In the genomic region with DNA sequence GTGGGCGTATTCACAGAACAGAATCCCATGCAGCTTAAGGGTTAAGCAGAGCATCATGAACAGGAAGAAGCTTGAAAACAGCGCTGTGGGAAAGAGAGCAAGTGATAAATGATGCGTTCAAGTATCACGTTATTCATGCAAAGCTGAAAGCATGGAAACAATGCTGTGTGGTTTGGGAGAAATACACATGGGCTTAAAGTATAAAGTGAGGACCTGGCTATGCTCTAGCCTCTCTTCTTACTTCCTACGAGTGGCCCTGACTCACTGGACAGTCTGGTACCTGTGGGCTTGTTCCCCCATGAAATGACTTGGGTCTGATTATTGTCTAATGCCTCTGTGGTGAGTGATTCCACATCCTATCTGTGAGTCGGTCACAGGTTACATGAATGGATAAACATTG, we compare ENCODE assay signal across 21 cellular contexts. TPM values are rescaled to one million over a fixed set of nuclear protein-coding genes. Genes with fewer than 3 reads are reported as not detected.
DNase-seq lines count a peak whose midpoint lies in the region; ATAC-seq and TF ChIP-seq lines count a peak whose summit lies in the region.
"Had no signal": no experiment of that assay in that cellular context is flagged by ENCODE, and none has a peak within 500 bp of the region (broad histone marks: within the 10 kb centered on the region; RNA-seq: fewer than 3 reads in every experiment).

No MANE protein-coding gene starts in this region.

- CTCF ChIA-PET in activated CD8-positive, alpha-beta T cell treated with anti-CD3 and anti-CD28 coated beads for 36 hours (lab: Charles Lee), result no interaction called here

- intact Hi-C loops in activated CD8-positive, alpha-beta T cell treated with anti-CD3 and anti-CD28 coated beads for 36 hours (cut with micrococcal nuclease), result no loop called here

- H3K27me3 ChIP-seq in BLaER1 treated with 17β-estradiol and CSF1 and Interleukin-3, amounts not matched to agents 10 nM and 100 nM, result no peaks in the 10 kb centered on the region
- H3K27me3 ChIP-seq in adipocyte (replicated peaks; ENCODE audit: control insufficient read depth, insufficient read depth, low read length), result peaks cover 17% of the 10 kb centered on the region

- peaks cover 0 to 34% (median 28%) of the 10 kb centered on the region in 10 experiments; a peak in 16 of 20 replicates for H3K4me1 ChIP-seq in BLaER1 treated with 17β-estradiol and CSF1 and Interleukin-3, amounts not matched to agents 10 nM and 100 nM
- H3K4me1 ChIP-seq in adipocyte (ENCODE audit: control insufficient read depth, insufficient read depth, low read length), result peaks cover 15% of the 10 kb centered on the region
- H3K4me1 ChIP-seq: parathyroid adenoma had no signal

- DNase-seq in HS-5 (ENCODE audit: low read depth) (peak; percentile 10), adipocyte (ENCODE audit: low read depth) (peak; percentile 21), kidney tubule cell (ENCODE audit: low spot score) (peak; percentile 94), DMS153 (lab: John Stamatoyannopoulos, UW) (no peak), NCI-H1092 treated with DMSO at 0.1 percent for 48 hours (lab: John Stamatoyannopoulos, UW) (no peak)
- DNase-seq in stimulated activated naive CD4-positive, alpha-beta T cell (lab: John Stamatoyannopoulos, UW), result no peak
- no peak for DNase-seq in activated CD8-positive, alpha-beta T cell treated with anti-CD3 and anti-CD28 coated beads for 36 hours
- DNase-seq: activated CD4-positive, alpha-beta T cell treated with anti-CD3 and anti-CD28 coated beads, Interleukin-2, amount 50 U/mL, for 48 hours; activated T-cell treated with anti-CD3 and anti-CD28 coated beads, Interleukin-2, amount 50 U/mL, for 4 hours; effector memory CD8-positive, alpha-beta T cell; left lung; NCI-H1436; spleen; trophoblast cell had no signal

- H3K4me3 Mint-ChIP-seq in activated CD8-positive, alpha-beta T cell treated with anti-CD3 and anti-CD28 coated beads for 36 hours, result no peak overlapping the region
- H3K4me3 Mint-ChIP-seq: activated naive CD8-positive, alpha-beta T cell; activated T-cell treated with anti-CD3 and anti-CD28 coated beads, Interleukin-2, amount 50 U/mL, for 4 hours; CD14-positive monocyte; effector memory CD8-positive, alpha-beta T cell; stimulated activated memory B cell treated with anti-CD40 and anti-IgM and Interleukin-4, amounts not matched to agents 10 μg/mL and 1 μg/mL and 100 μg/mL, for 72 hours had no signal

- H3K27ac Mint-ChIP-seq in activated CD8-positive, alpha-beta T cell treated with anti-CD3 and anti-CD28 coated beads for 36 hours, result no peak overlapping the region
- H3K27ac Mint-ChIP-seq: activated naive CD8-positive, alpha-beta T cell; CD14-positive monocyte; effector memory CD8-positive, alpha-beta T cell; stimulated activated memory B cell treated with anti-CD40 and anti-IgM and Interleukin-4, amounts not matched to agents 10 μg/mL and 1 μg/mL and 100 μg/mL, for 72 hours had no signal

- ATAC-seq in activated CD8-positive, alpha-beta T cell treated with anti-CD3 and anti-CD28 coated beads for 36 hours, result no peak
- ATAC-seq: activated T-cell treated with anti-CD3 and anti-CD28 coated beads, Interleukin-2, amount 50 U/mL, for 4 hours; effector memory CD8-positive, alpha-beta T cell; K562; left lung; Panc1; stimulated activated memory B cell treated with anti-CD40 and anti-IgM and Interleukin-4, amounts not matched to agents 10 μg/mL and 1 μg/mL and 100 μg/mL, for 72 hours had no signal

- H4K20me1 ChIP-seq in BLaER1 treated with 17β-estradiol and CSF1 and Interleukin-3, amounts not matched to agents 10 nM and 100 nM, result no peaks in the 10 kb centered on the region

- H3K4me2 ChIP-seq in BLaER1 treated with 17β-estradiol and CSF1 and Interleukin-3, amounts not matched to agents 10 nM and 100 nM, result peak overlapping the region in 6 of 11 experiments; percentile 30 to 45 (median 36); a peak in 10 of 22 replicates

- no peaks in the 10 kb centered on the region for H3K9me3 ChIP-seq in BLaER1 treated with 17β-estradiol and CSF1 and Interleukin-3, amounts not matched to agents 10 nM and 100 nM (replicated peaks in 1 of 11)
- no peaks in the 10 kb centered on the region for H3K9me3 ChIP-seq in adipocyte (ENCODE audit: control insufficient read depth, low read length)
- H3K9me3 ChIP-seq: left lung, spleen had no signal

- POLR2A ChIA-PET in activated CD8-positive, alpha-beta T cell treated with anti-CD3 and anti-CD28 coated beads for 36 hours (lab: Charles Lee), result no interaction called here

- H3K27me3 Mint-ChIP-seq in activated CD8-positive, alpha-beta T cell treated with anti-CD3 and anti-CD28 coated beads for 36 hours, result peaks cover 2% of the 10 kb centered on the region

- TF ChIP-seq CTCF in activated CD8-positive, alpha-beta T cell treated with anti-CD3 and anti-CD28 coated beads for 36 hours (IDR thresholded peaks at IDR 0.05), result no peak

- H3K4me1 Mint-ChIP-seq in activated CD8-positive, alpha-beta T cell treated with anti-CD3 and anti-CD28 coated beads for 36 hours (ENCODE audit: low read depth), result peaks cover 3% of the 10 kb centered on the region
- H3K4me1 Mint-ChIP-seq: CD14-positive monocyte had no signal

- no peaks in the 10 kb centered on the region for H3K36me3 Mint-ChIP-seq in activated CD8-positive, alpha-beta T cell treated with anti-CD3 and anti-CD28 coated beads for 36 hours (ENCODE audit: low read depth)
- H3K36me3 Mint-ChIP-seq: activated naive CD8-positive, alpha-beta T cell; CD14-positive monocyte; stimulated activated memory B cell treated with anti-CD40 and anti-IgM and Interleukin-4, amounts not matched to agents 10 μg/mL and 1 μg/mL and 100 μg/mL, for 72 hours had no signal

- H3K36me3 ChIP-seq in BLaER1 treated with 17β-estradiol and CSF1 and Interleukin-3, amounts not matched to agents 10 nM and 100 nM, result no peaks in the 10 kb centered on the region
- no peaks in the 10 kb centered on the region for H3K36me3 ChIP-seq in adipocyte (ENCODE audit: control insufficient read depth, insufficient read depth, low read length, severe bottlenecking)
- H3K36me3 ChIP-seq: left lung, spleen had no signal

- no peaks in the 10 kb centered on the region for H3K9me3 Mint-ChIP-seq in activated CD8-positive, alpha-beta T cell treated with anti-CD3 and anti-CD28 coated beads for 36 hours
- H3K9me3 Mint-ChIP-seq: activated T-cell treated with anti-CD3 and anti-CD28 coated beads, Interleukin-2, amount 50 U/mL, for 4 hours; CD14-positive monocyte; effector memory CD8-positive, alpha-beta T cell; stimulated activated memory B cell treated with anti-CD40 and anti-IgM and Interleukin-4, amounts not matched to agents 10 μg/mL and 1 μg/mL and 100 μg/mL, for 72 hours had no signal

- H3K9ac ChIP-seq in BLaER1 treated with 17β-estradiol and CSF1 and Interleukin-3, amounts not matched to agents 10 nM and 100 nM, result no peak overlapping the region
- H3K9ac ChIP-seq in adipocyte (ENCODE audit: low read length), result no peak overlapping the region
- H3K9ac ChIP-seq: parathyroid adenoma had no signal

- no peak overlapping the region for H3K27ac ChIP-seq in BLaER1 treated with 17β-estradiol and CSF1 and Interleukin-3, amounts not matched to agents 10 nM and 100 nM
- H3K27ac ChIP-seq: left lung, parathyroid adenoma, spleen had no signal

- no peak overlapping the region for H3K4me3 ChIP-seq in BLaER1 treated with 17β-estradiol and CSF1 and Interleukin-3, amounts not matched to agents 10 nM and 100 nM
- H3K4me3 ChIP-seq in adipocyte (ENCODE audit: low read length), result no peak overlapping the region
- H3K4me3 ChIP-seq: K562, left lung, spleen had no signal

RNA-seq across cellular contexts. Expression of gene TMPRSS2, which starts 25.6 kb away (rescaled TPM):
- not detected for total RNA-seq in activated CD8-positive, alpha-beta T cell treated with anti-CD3 and anti-CD28 coated beads for 36 hours

RNA-seq across cellular contexts. Expression of gene MX1, which starts 56.3 kb away (rescaled TPM):
- 10 to 100 TPM; 39.4 to 40.0 TPM for total RNA-seq in activated CD8-positive, alpha-beta T cell treated with anti-CD3 and anti-CD28 coated beads for 36 hours

Comparison
In these comparisons a context has a peak if more than half of its experiments do, and no peak if none do; other contexts are left out.
1. DNase-seq: peak in HS-5 (single experiment), adipocyte (single experiment) and kidney tubule cell (single experiment); none in stimulated activated naive CD4-positive, alpha-beta T cell (0 of 6), DMS153 (single experiment), activated CD8-positive, alpha-beta T cell treated with anti-CD3 and anti-CD28 coated beads for 36 hours (single experiment) and NCI-H1092 treated with DMSO at 0.1 percent for 48 hours (single experiment).